8 cellular contexts compared by ENCODE assay signal in genomic region chr17:29592850-29593545, GRCh38. TPM values are rescaled to one million over a fixed set of nuclear protein-coding genes. Genes with fewer than 3 reads are reported as not detected.
DNase-seq lines count a peak whose midpoint lies in the region; ATAC-seq and TF ChIP-seq lines count a peak whose summit lies in the region.

Gene ANKRD13B, plus strand, starts transcription at chr17:29593132. Its CDS starts 490 bp downstream, at chr17:29593622.

- TF ChIP-seq POLR2A in stomach (IDR thresholded peaks at IDR 0.05) = no peak

- H3K9me3 ChIP-seq in stomach = no peaks in the 10 kb centered on the region

- H3K36me3 Mint-ChIP-seq in Calu3 (ENCODE audit: insufficient read depth, unreplicated experiment) (peaks cover 58% of the 10 kb centered on the region), IgD-negative memory B cell (no peaks in the 10 kb centered on the region), chondrocyte (ENCODE audit: low read depth) (no peaks in the 10 kb centered on the region)

- H3K27me3 Mint-ChIP-seq in Calu3 (ENCODE audit: unreplicated experiment) = no peaks in the 10 kb centered on the region
- H3K27me3 Mint-ChIP-seq in IgD-negative memory B cell = no peaks in the 10 kb centered on the region
- H3K27me3 Mint-ChIP-seq in chondrocyte (ENCODE audit: low read depth) = no peaks in the 10 kb centered on the region

- ATAC-seq in HG02588 (IDR thresholded peaks at IDR 0.05; ENCODE audit: unreplicated experiment) = no peak

- H3K4me1 Mint-ChIP-seq in Calu3 (ENCODE audit: low read depth, unreplicated experiment) = peaks cover 36% of the 10 kb centered on the region
- peaks cover 12 to 29% (median 22%) of the 10 kb centered on the region in 3 donors for H3K4me1 Mint-ChIP-seq in IgD-negative memory B cell
- peaks cover 64% of the 10 kb centered on the region for H3K4me1 Mint-ChIP-seq in chondrocyte (ENCODE audit: low read depth)

- no peak for TF ChIP-seq EP300 in stomach (IDR thresholded peaks at IDR 0.05)

- H3K4me3 Mint-ChIP-seq in Calu3 (ENCODE audit: low read depth, unreplicated experiment) (peak within 1 kb of the TSS; percentile 79), IgD-negative memory B cell (peak within 1 kb of the TSS; percentile 88 to 95 (median 92)), chondrocyte (ENCODE audit: unreplicated experiment) (peak within 1 kb of the TSS; percentile 71)

- CTCF ChIA-PET in Calu3 (lab: Charles Lee) = interaction anchor here (1.3 to 3.4 kb wide), 4 partner anchors 13 to 337 kb away, joined by 4 to 36 read pairs (median 11); partner anchors contain the start of genes NUFIP2 and SSH2

- H3K36me3 ChIP-seq in stomach = no peaks in the 10 kb centered on the region

- H3K9me3 Mint-ChIP-seq in Calu3 (ENCODE audit: low read depth, unreplicated experiment) = no peaks in the 10 kb centered on the region
- H3K9me3 Mint-ChIP-seq in IgD-negative memory B cell = no peaks in the 10 kb centered on the region
- H3K9me3 Mint-ChIP-seq in chondrocyte (ENCODE audit: low read depth) = no peaks in the 10 kb centered on the region

- WGBS in stomach, 5 donors = 0 to 1% (median 0%) methylated on average over 43 to 86 of the region's 94 CpGs

- peak within 1 kb of the TSS; percentile 66 to 84 (median 73) for H3K4me3 ChIP-seq in stomach

- in situ Hi-C loops in SK-MEL-5 (cut with HindIII; ENCODE audit: low pct_unique_long_range_greater_than_20kb, low sequenced_read_pairs) = no loop called here

- H3K4me1 ChIP-seq in stomach = peaks cover 46 to 64% (median 55%) of the 10 kb centered on the region in 4 donors

- peak; percentile 41 for DNase-seq in Calu3
- peak; percentile 12 for DNase-seq in SK-MEL-5 (ENCODE audit: low read depth, low spot score)
- DNase-seq in chondrocyte (ENCODE audit: low spot score) = peak; percentile 92
- peak; percentile 61 for DNase-seq in medulla oblongata (ENCODE audit: extremely low spot score)
- no peak for DNase-seq in stomach
- DNase-seq in HPDE6-E6E7 (ENCODE audit: extremely low spot score) = no peak

- intact Hi-C loops in Calu3 (cut with micrococcal nuclease; ENCODE audit: unreplicated experiment) (no loop called here), stomach (cut with DNase I; ENCODE audit: low total_unique reads) (no loop called here)

- BruUV-seq in Calu3 (replicated peaks; lab: Mats Ljungman, UMichigan) = no TSS peak

- peak within 1 kb of the TSS; percentile 42 for H3K27ac Mint-ChIP-seq in Calu3 (ENCODE audit: unreplicated experiment)
- peak within 1 kb of the TSS in 1 of 3 donors; percentile 82 for H3K27ac Mint-ChIP-seq in IgD-negative memory B cell
- H3K27ac Mint-ChIP-seq in chondrocyte (ENCODE audit: unreplicated experiment) = peak within 1 kb of the TSS; percentile 88

- H3K27ac ChIP-seq in stomach = peak within 1 kb of the TSS; percentile 43 to 90 (median 84)

- peaks cover 0 to 9% (median 0%) of the 10 kb centered on the region in 3 donors for H3K27me3 ChIP-seq in stomach

- no peak for TF ChIP-seq CTCF in Calu3 (IDR thresholded peaks at IDR 0.05; ENCODE audit: unreplicated experiment)
- no peak for TF ChIP-seq CTCF in chondrocyte (IDR thresholded peaks at IDR 0.05)
- TF ChIP-seq CTCF in stomach (IDR thresholded peaks at IDR 0.05) = no peak

RNA-seq across cellular contexts. Expression of gene ANKRD13B, which starts in this region (rescaled TPM):
- total RNA-seq in Calu3 (2022) = 8.8 TPM in 2 replicates
- not detected for polyA plus RNA-seq in IgD-negative memory B cell
- 3.0 and 5.3 TPM in 2 replicates for total RNA-seq in SK-MEL-5 (2014; rRNA removed; shearing (Covaris generic))
- 9.4 and 10.3 TPM in 2 replicates for polyA plus RNA-seq in SK-MEL-5 (2015; cell fraction: cytosol; rRNA removed)
- polyA plus RNA-seq in SK-MEL-5 (2015; cell fraction: nucleus; rRNA removed) = 49.9 and 69.6 TPM in 2 replicates
- 21.6 to 27.1 TPM (median 24.5 TPM) in 3 replicates for total RNA-seq in chondrocyte
- 10 to 100 TPM in 1 of 5 donors, 1 to 10 TPM in 3, not detected in 1; 1.8 to 12.3 (median 5.6) TPM for total RNA-seq in stomach
- 1 to 10 TPM; 2.6 to 4.2 (median 2.9) TPM for polyA plus RNA-seq in stomach

Comparison
In these comparisons a context has a peak if more than half of its experiments do, and no peak if none do; other contexts are left out.
1. DNase-seq: peak in Calu3 (single experiment), SK-MEL-5 (single experiment), chondrocyte (single experiment) and medulla oblongata (single experiment); none in stomach (single experiment) and HPDE6-E6E7 (single experiment).
2. Peak in every context shown above with its lines, with median percentiles within 50 percentile points of each other: H3K4me3 Mint-ChIP-seq.